Comparison of ENCODE assay signal across 21 cellular contexts in the genomic region with DNA sequence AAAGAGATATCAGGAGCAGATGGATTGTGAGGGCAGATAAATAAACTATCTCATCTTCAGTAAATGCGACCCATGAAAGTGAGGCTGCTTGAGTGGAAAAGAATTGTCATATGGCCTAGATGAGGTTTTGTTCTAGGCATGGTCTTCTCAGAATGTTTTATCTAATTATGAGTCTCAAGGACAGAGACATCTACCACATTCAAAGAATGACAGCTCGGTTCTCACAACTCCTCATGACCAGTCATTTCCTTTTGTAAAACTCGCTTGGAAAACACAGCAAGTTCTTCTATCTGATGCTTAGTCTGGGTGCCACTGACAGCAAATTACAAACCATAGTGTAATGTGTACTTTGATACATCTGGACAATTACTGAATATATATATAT.
"Had no signal": no experiment of that assay in that cellular context is flagged by ENCODE, and none has a peak within 500 bp of the region (broad histone marks: within the 10 kb centered on the region; RNA-seq: fewer than 3 reads in every experiment).

No MANE protein-coding gene starts in this region.

- H3K4me1 Mint-ChIP-seq: brain had no signal

- H3K9me3 Mint-ChIP-seq: activated T-helper 2 cell treated with anti-CD3 and anti-CD28 coated beads, Interferon-gamma antibody, Interleukin-2, Interleukin-4, amounts not matched to agents 10 μg/mL and 5 μg/mL and 100 μg/mL, durations not matched to agents 14 hours and 24 hours and 36 hours; brain had no signal

- DNase-seq: activated CD4-positive, alpha-beta T cell treated with anti-CD3 and anti-CD28 coated beads for 4 hours; activated CD4-positive, alpha-beta T cell treated with anti-CD3 and anti-CD28 coated beads, Interleukin-2, amount 50 U/mL, for 1 hour; activated CD4-positive, alpha-beta T cell treated with anti-CD3 and anti-CD28 coated beads, Interleukin-2, amount 50 U/mL, for 48 hours; activated CD4-positive, CD25-positive, alpha-beta regulatory T cell; activated CD4-positive, CD25-positive, alpha-beta regulatory T cell treated with anti-CD3 and anti-CD28 coated beads, Interleukin-2, amount 50 U/mL, for 72 hours; activated CD8-positive, alpha-beta memory T cell treated with anti-CD3 and anti-CD28 coated beads, Interleukin-2, amount 50 U/mL, for 48 hours; activated effector memory CD4-positive, alpha-beta T cell treated with anti-CD3 and anti-CD28 coated beads, Interleukin-2, amount 50 U/mL, for 16 hours; activated naive CD4-positive, alpha-beta T cell treated with anti-CD3 and anti-CD28 coated beads, Interleukin-2, amount 50 U/mL, for 16 hours; central memory CD4-positive, alpha-beta T cell; cerebellar nuclear complex; dorsolateral prefrontal cortex; effector memory CD4-positive, alpha-beta T cell; endodermal cell; foreskin fibroblast; head of caudate nucleus; T-helper 2 cell had no signal

- H3K36me3 Mint-ChIP-seq: activated naive CD8-positive, alpha-beta T cell; brain had no signal

- H3K27ac Mint-ChIP-seq: activated naive CD8-positive, alpha-beta T cell; activated T-helper 2 cell treated with anti-CD3 and anti-CD28 coated beads, Interferon-gamma antibody, Interleukin-2, Interleukin-4, amounts not matched to agents 10 μg/mL and 5 μg/mL and 100 μg/mL, durations not matched to agents 14 hours and 24 hours and 36 hours; brain; dendritic cell treated with granulocyte-macrophage colony-stimulating factor and Interleukin-4, amounts not matched to agents 40 ng/mL and 50 ng/mL, for 4 days; endodermal cell had no signal

- H3K4me3 Mint-ChIP-seq: activated naive CD8-positive, alpha-beta T cell; brain; dendritic cell treated with granulocyte-macrophage colony-stimulating factor and Interleukin-4, amounts not matched to agents 40 ng/mL and 50 ng/mL, for 4 days; endodermal cell had no signal

- H3K27me3 Mint-ChIP-seq: dendritic cell treated with granulocyte-macrophage colony-stimulating factor and Interleukin-4, amounts not matched to agents 40 ng/mL and 50 ng/mL, for 4 days had no signal

- ATAC-seq: esophagus mucosa had no signal
